Comparison of ENCODE assay signal across 14 cellular contexts in genomic region chr12:100329800-100330199, GRCh38. TPM values are rescaled to one million over a fixed set of nuclear protein-coding genes. Genes with fewer than 3 reads are reported as not detected.
DNase-seq lines count a peak whose midpoint lies in the region; ATAC-seq, FAIRE-seq and TF ChIP-seq lines count a peak whose summit lies in the region.
"Had no signal": no experiment of that assay in that cellular context is flagged by ENCODE, and none has a peak within 500 bp of the region (broad histone marks: within the 10 kb centered on the region; RNA-seq: fewer than 3 reads in every experiment).

No MANE protein-coding gene starts in this region.

- H3K36me3 Mint-ChIP-seq in activated naive CD8-positive, alpha-beta T cell = peaks cover 9% of the 10 kb centered on the region
- peaks cover 29% of the 10 kb centered on the region for H3K36me3 Mint-ChIP-seq in T-helper 2 cell treated with Interferon-gamma antibody and Interleukin-4, amounts not matched to agents 5 μg/mL and 100 μg/mL, for 36 hours (ENCODE audit: low read depth)

- H3K27me3 ChIP-seq in BE2C (no peaks in the 10 kb centered on the region), heart right ventricle (no peaks in the 10 kb centered on the region)

- H3K4me1 Mint-ChIP-seq in activated naive CD8-positive, alpha-beta T cell (ENCODE audit: low read depth) = no peaks in the 10 kb centered on the region
- H3K4me1 Mint-ChIP-seq in T-helper 2 cell treated with Interferon-gamma antibody and Interleukin-4, amounts not matched to agents 5 μg/mL and 100 μg/mL, for 36 hours (ENCODE audit: low read depth) = no peaks in the 10 kb centered on the region
- H3K4me1 Mint-ChIP-seq: brain had no signal

- DNase-seq in T-helper 2 cell treated with Interferon-gamma antibody and Interleukin-4, amounts not matched to agents 5 μg/mL and 100 μg/mL, for 36 hours (ENCODE audit: low spot score) = no peak
- no peak for DNase-seq in BE2C
- DNase-seq in heart right ventricle = no peak
- DNase-seq in urothelium cell line (ENCODE audit: low spot score) = no peak
- DNase-seq: NCI-H69; stimulated activated CD4-positive, alpha-beta T cell treated with anti-CD3 and anti-CD28 coated beads, Interleukin-15, amount 100 ng/mL, for 24 hours had no signal

- no peaks in the 10 kb centered on the region for H3K9me3 Mint-ChIP-seq in activated naive CD8-positive, alpha-beta T cell (ENCODE audit: low read depth)
- H3K9me3 Mint-ChIP-seq in T-helper 2 cell treated with Interferon-gamma antibody and Interleukin-4, amounts not matched to agents 5 μg/mL and 100 μg/mL, for 36 hours = no peaks in the 10 kb centered on the region
- H3K9me3 Mint-ChIP-seq: brain had no signal

- H3K36me3 ChIP-seq in BE2C = peaks cover 3% of the 10 kb centered on the region
- peaks cover 0 to 99% (median 10%) of the 10 kb centered on the region in 9 donors for H3K36me3 ChIP-seq in heart right ventricle

- FAIRE-seq in urothelium cell line (lab: Jason Lieb, UNC) = no peak

- no peak overlapping the region for H3K27ac ChIP-seq in heart right ventricle

- H3K4me1 ChIP-seq in BE2C = no peaks in the 10 kb centered on the region
- no peaks in the 10 kb centered on the region for H3K4me1 ChIP-seq in heart right ventricle

- peak overlapping the region; percentile 73 for H3K27ac Mint-ChIP-seq in activated naive CD8-positive, alpha-beta T cell
- no peak overlapping the region for H3K27ac Mint-ChIP-seq in T-helper 2 cell treated with Interferon-gamma antibody and Interleukin-4, amounts not matched to agents 5 μg/mL and 100 μg/mL, for 36 hours

- intact Hi-C loops in heart right ventricle (cut with DNase I) = loop anchor here in 2 of 10 donors (10.0 kb wide), 2 partner anchors 55 to 95 kb away; no protein-coding TSS in a partner anchor

- ATAC-seq in GM18873 (IDR thresholded peaks at IDR 0.05; ENCODE audit: low FRiP score, unreplicated experiment) (peak; percentile 98), GM21447 (IDR thresholded peaks at IDR 0.05; ENCODE audit: unreplicated experiment) (peak; percentile 93), HG03064 (IDR thresholded peaks at IDR 0.05; ENCODE audit: low read depth, unreplicated experiment) (peak; percentile 91), heart right ventricle (no peak)
- ATAC-seq: SK-N-SH treated with all-trans-retinoic acid at 6 μM for 48 hours had no signal

- H3K27me3 Mint-ChIP-seq in activated naive CD8-positive, alpha-beta T cell = no peaks in the 10 kb centered on the region
- no peaks in the 10 kb centered on the region for H3K27me3 Mint-ChIP-seq in T-helper 2 cell treated with Interferon-gamma antibody and Interleukin-4, amounts not matched to agents 5 μg/mL and 100 μg/mL, for 36 hours (ENCODE audit: low read depth)
- H3K27me3 Mint-ChIP-seq: brain had no signal

- TF ChIP-seq CTCF in BE2C (IDR thresholded peaks at IDR 0.05; ENCODE audit: low read depth, low read length) = no peak
- no peak for TF ChIP-seq CTCF in heart right ventricle (IDR thresholded peaks at IDR 0.05)

- H3K4me3 Mint-ChIP-seq in activated naive CD8-positive, alpha-beta T cell = no peak overlapping the region
- H3K4me3 Mint-ChIP-seq in T-helper 2 cell treated with Interferon-gamma antibody and Interleukin-4, amounts not matched to agents 5 μg/mL and 100 μg/mL, for 36 hours = no peak overlapping the region
- H3K4me3 Mint-ChIP-seq: brain had no signal

- WGBS in heart right ventricle, 2 donors = 91 to 95% methylated on average over 2 of the region's 2 CpGs

- H3K4me3 ChIP-seq in BE2C (ENCODE audit: low read depth, low read length) (no peak overlapping the region), heart right ventricle (no peak overlapping the region)

- H3K9me3 ChIP-seq in BE2C (no peaks in the 10 kb centered on the region), heart right ventricle (no peaks in the 10 kb centered on the region)

RNA-seq across cellular contexts. Expression of gene SLC17A8, which starts 27.1 kb away (rescaled TPM):
- polyA plus RNA-seq in BE2C (2012; ENCODE audit: insufficient read depth, insufficient read length, low read depth) = not detected
- total RNA-seq in heart right ventricle = under 1 TPM in 2 of 10 donors, not detected in 8; 0.08 to 0.17 TPM
- polyA plus RNA-seq in heart right ventricle = not detected
- total RNA-seq: fibroblast of lung, H4 had no signal
- polyA plus RNA-seq: fibroblast of lung had no signal

Comparison
In these comparisons a context has a peak if more than half of its experiments do, and no peak if none do; other contexts are left out.
1. ATAC-seq: peak in GM18873 (single experiment), GM21447 (single experiment) and HG03064 (single experiment); none in heart right ventricle (0 of 8).